Comparison of ENCODE assay signal across 29 cellular contexts in the genomic region with DNA sequence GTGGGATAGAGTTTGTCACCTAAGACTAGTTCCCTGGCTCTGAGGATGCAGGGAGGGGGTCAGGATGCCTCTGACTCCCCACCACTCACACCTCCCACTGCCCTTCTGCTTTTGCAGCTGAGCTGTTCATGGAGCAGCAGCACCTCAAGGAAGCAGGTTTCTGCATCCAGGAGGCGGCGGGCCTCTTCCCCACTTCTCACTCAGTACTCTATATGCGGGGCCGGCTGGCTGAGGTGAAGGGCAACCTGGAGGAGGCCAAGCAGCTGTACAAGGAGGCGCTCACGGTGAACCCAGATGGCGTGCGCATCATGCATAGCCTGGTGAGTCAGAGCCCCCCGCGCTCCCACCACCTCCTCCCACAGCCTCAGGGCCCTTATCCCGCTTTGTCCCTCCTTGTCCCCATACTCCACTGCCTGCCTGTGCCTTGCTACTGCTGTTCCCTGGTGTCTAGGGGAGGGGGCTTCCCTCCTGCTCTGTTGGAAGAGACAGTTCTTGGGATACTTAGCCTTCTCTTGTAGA.
DNase-seq lines count a peak whose midpoint lies in the region; ATAC-seq and TF ChIP-seq lines count a peak whose summit lies in the region.
"Had no signal": no experiment of that assay in that cellular context is flagged by ENCODE, and none has a peak within 500 bp of the region (broad histone marks: within the 10 kb centered on the region; RNA-seq: fewer than 3 reads in every experiment).

No MANE protein-coding gene starts in this region.

- H3K27ac ChIP-seq in HEK293 (ENCODE audit: extremely low read depth, low read depth, low read length) (no peak overlapping the region), layer of hippocampus (ENCODE audit: low read depth, low read length) (peak overlapping the region; percentile 62), substantia nigra (ENCODE audit: low read depth, low read length, poor library complexity, severe bottlenecking) (peak overlapping the region; percentile 27)
- H3K27ac ChIP-seq: colonic mucosa, foreskin keratinocyte, right lobe of liver had no signal

- H3K4me3 ChIP-seq in HEK293 (ENCODE audit: low read depth, low read length), result no peak overlapping the region
- H3K4me3 ChIP-seq: breast epithelium, colonic mucosa, right lobe of liver, thoracic aorta had no signal

- no peaks in the 10 kb centered on the region; the same call in 1 of the 2 replicates for H3K4me1 ChIP-seq in HEK293 (ENCODE audit: control insufficient read depth, insufficient read depth, low read length)
- H3K4me1 ChIP-seq: colonic mucosa had no signal

- peaks cover 0 to 3% of the 10 kb centered on the region in 2 experiments; a peak in 1 of 3 replicates for H3K36me3 ChIP-seq in HEK293 (ENCODE audit: control insufficient read depth in 2 of 2, insufficient read depth in 1 of 2, low read length in 2 of 2)
- H3K36me3 ChIP-seq: breast epithelium, colonic mucosa, thoracic aorta had no signal

- H3K27me3 Mint-ChIP-seq in T-helper 17 cell, result no peaks in the 10 kb centered on the region
- H3K27me3 Mint-ChIP-seq: progenitor cell of endocrine pancreas had no signal

- H3K27me3 ChIP-seq in layer of hippocampus (ENCODE audit: control insufficient read depth, insufficient read depth, low read length), result no peaks in the 10 kb centered on the region
- H3K27me3 ChIP-seq: breast epithelium, colonic mucosa, foreskin keratinocyte, right lobe of liver had no signal

- no peak for DNase-seq in T-helper 17 cell
- no peak for DNase-seq in substantia nigra (lab: John Stamatoyannopoulos, UW)
- no peak for DNase-seq in SKM-1 treated with dmso at 0.1 percent for 144 hours (lab: John Stamatoyannopoulos, UW; ENCODE audit: unreplicated experiment)
- DNase-seq: ACHN; activated CD4-positive, CD25-positive, alpha-beta regulatory T cell; activated naive CD4-positive, alpha-beta T cell treated with anti-CD3 and anti-CD28 coated beads for 36 hours; activated T-cell treated with anti-CD3 and anti-CD28 coated beads, Interleukin-2, amount 50 U/mL, for 72 hours; amniotic stem cell; colonic mucosa; foreskin keratinocyte; HCEC 1CT; Kasumi-1; left cardiac atrium; mammary epithelial cell; NCI-H146; NCI-H2171 treated with DMSO at 0.1 percent for 48 hours; NCI-H526; right lobe of liver; SIG-M5; stimulated activated CD4-positive, alpha-beta T cell treated with anti-CD3 and anti-CD28 coated beads, Interleukin-12 subunit alpha, Interleukin-12 subunit beta, amount 100 ng/mL, for 4 hours; stimulated activated CD4-positive, alpha-beta T cell treated with anti-CD3 and anti-CD28 coated beads, Interleukin-4, amount 100 ng/mL, for 1 hour had no signal

- no peaks in the 10 kb centered on the region for H3K36me3 Mint-ChIP-seq in T-helper 17 cell (ENCODE audit: low read depth)

- no peak overlapping the region for H3K4me3 Mint-ChIP-seq in T-helper 17 cell
- H3K4me3 Mint-ChIP-seq: activated naive CD4-positive, alpha-beta T cell treated with anti-CD3 and anti-CD28 coated beads for 36 hours; activated T-cell treated with anti-CD3 and anti-CD28 coated beads, Interleukin-2, amount 50 U/mL, for 72 hours had no signal

- no peaks in the 10 kb centered on the region for H3K9me3 ChIP-seq in HEK293 (ENCODE audit: control insufficient read depth, insufficient read depth, low read depth, low read length)
- no peaks in the 10 kb centered on the region for H3K9me3 ChIP-seq in T-helper 17 cell (ENCODE audit: control insufficient read depth, low read length, poor library complexity, severe bottlenecking)
- H3K9me3 ChIP-seq: breast epithelium, colonic mucosa, right lobe of liver, thoracic aorta had no signal

- peaks cover 23% of the 10 kb centered on the region for H3K4me1 Mint-ChIP-seq in T-helper 17 cell

- CTCF ChIA-PET in HEK293 (lab: Yijun Ruan, JAX), result interaction anchor here (0.6 kb wide), 1 partner anchor 881 kb away, joined by 3 read pairs; no protein-coding TSS in a partner anchor

- no peak for ATAC-seq in T-helper 17 cell
- ATAC-seq in HG02970 (IDR thresholded peaks at IDR 0.05; ENCODE audit: low FRiP score, unreplicated experiment), result no peak
- no peak for ATAC-seq in HG03139 (IDR thresholded peaks at IDR 0.05; ENCODE audit: unreplicated experiment)
- ATAC-seq: activated T-cell treated with anti-CD3 and anti-CD28 coated beads, Interleukin-2, amount 50 U/mL, for 72 hours; esophagus mucosa; foreskin keratinocyte; left cardiac atrium; right lobe of liver had no signal

- TF ChIP-seq CTCF in HEK293 (tag by site-specific recombination; IDR thresholded peaks at IDR 0.05), result no peak

- POLR2A ChIA-PET in HEK293 (lab: Yijun Ruan, JAX), result no interaction called here

- H3K27ac Mint-ChIP-seq in T-helper 17 cell, result peak overlapping the region; percentile 61
- H3K27ac Mint-ChIP-seq: activated naive CD4-positive, alpha-beta T cell treated with anti-CD3 and anti-CD28 coated beads for 36 hours; activated T-cell treated with anti-CD3 and anti-CD28 coated beads, Interleukin-2, amount 50 U/mL, for 72 hours; progenitor cell of endocrine pancreas had no signal

TF ChIP-seq in HEK293, 187 proteins besides CTCF, POLR2A, EP300 and RAD21:
- TF ChIP-seq ZNF785 (tag by site-specific recombination; IDR thresholded peaks at IDR 0.05) (no peak), ZFHX2 (tag by site-specific recombination; conservative IDR thresholded peaks at IDR 0.05) (peak; percentile 32)
